13 cellular contexts compared by ENCODE assay signal in the genomic region with DNA sequence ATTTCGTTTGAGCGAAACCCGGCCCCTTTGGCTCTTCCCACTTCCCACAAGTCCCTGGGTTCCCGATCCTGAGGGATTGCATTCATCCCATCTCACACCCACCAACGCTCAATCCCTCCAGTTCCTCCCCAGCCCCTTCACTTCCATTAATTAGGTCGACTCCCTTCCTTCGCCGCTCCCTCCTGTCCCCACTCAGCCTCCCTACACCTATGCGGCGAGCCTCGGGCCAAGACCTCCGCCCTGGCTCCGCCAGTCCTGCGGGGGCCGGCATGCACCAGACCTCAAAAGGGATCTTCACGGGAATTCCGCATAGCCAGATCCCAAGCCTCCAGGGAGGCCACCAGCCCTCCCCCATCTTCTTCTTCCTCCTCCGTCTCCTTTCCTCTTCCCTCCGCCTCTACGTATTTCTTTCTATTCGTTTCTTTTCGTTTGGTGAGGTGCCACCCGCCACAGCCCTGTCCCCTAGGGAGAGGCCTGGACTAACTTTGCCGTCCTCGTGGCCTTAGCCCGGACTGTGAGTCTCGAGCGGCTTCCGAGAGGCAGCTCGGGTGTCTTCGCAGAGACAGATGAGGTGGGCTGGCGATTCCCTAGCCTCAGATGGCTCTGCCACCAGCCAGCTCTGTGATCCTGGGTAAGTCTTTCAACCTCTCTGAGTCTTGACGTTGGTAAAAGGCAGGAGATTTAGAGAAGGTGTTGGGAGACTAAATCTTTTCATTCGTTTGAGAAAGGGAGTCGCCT. TPM values are rescaled to one million over a fixed set of nuclear protein-coding genes. Genes with fewer than 3 reads are reported as not detected.
A peak's percentile ranks its signal among the peaks of the same experiment; 100 is the strongest.
DNase-seq lines count a peak whose midpoint lies in the region; ATAC-seq, FAIRE-seq and TF ChIP-seq lines count a peak whose summit lies in the region.
"Had no signal": no experiment of that assay in that cellular context is flagged by ENCODE, and none has a peak within 500 bp of the region (broad histone marks: within the 10 kb centered on the region; RNA-seq: fewer than 3 reads in every experiment).

No MANE protein-coding gene starts in this region.

- H3K36me3 ChIP-seq in CD8-positive, alpha-beta T cell (ENCODE audit: insufficient read depth, low read length), result no peaks in the 10 kb centered on the region
- H3K36me3 ChIP-seq: brain microvascular endothelial cell, heart left ventricle had no signal

- H3K4me3 ChIP-seq in CD8-positive, alpha-beta T cell (ENCODE audit: low read depth, low read length), result peak overlapping the region; percentile 9

- no peak for TF ChIP-seq POLR2A in H54 (IDR thresholded peaks at IDR 0.05; ENCODE audit: low read depth, low read length)

- TF ChIP-seq CTCF in CD8-positive, alpha-beta T cell (IDR thresholded peaks at IDR 0.05), result no peak
- no peak for TF ChIP-seq CTCF in D721Med (IDR thresholded peaks at IDR 0.05; ENCODE audit: insufficient read depth, missing control alignments)

- no peak for ATAC-seq in CD8-positive, alpha-beta T cell
- no peak for ATAC-seq in effector memory CD8-positive, alpha-beta T cell (replicated peaks)
- ATAC-seq in naive thymus-derived CD8-positive, alpha-beta T cell, result peak; percentile 23 to 32
- ATAC-seq: heart left ventricle had no signal

- intact Hi-C loops in CD8-positive, alpha-beta T cell (cut with DNase I, micrococcal nuclease), result no loop called here

- DNase-seq in CD8-positive, alpha-beta T cell, result no peak
- DNase-seq in SK-N-DZ (ENCODE audit: low spot score) (peak; percentile 41), D721Med (ENCODE audit: insufficient read length, low spot score) (no peak), H54 (ENCODE audit: insufficient read length, low spot score) (no peak), NCI-H1436 (lab: John Stamatoyannopoulos, UW) (no peak), amniotic stem cell (lab: John Stamatoyannopoulos, UW) (no peak)
- no peak for DNase-seq in effector memory CD8-positive, alpha-beta T cell
- no peak for DNase-seq in naive thymus-derived CD8-positive, alpha-beta T cell
- DNase-seq: AML-193, brain microvascular endothelial cell, HCEC 1CT, heart left ventricle, NCI-H1105 had no signal

- POLR2A ChIA-PET in CD8-positive, alpha-beta T cell (lab: Charles Lee), result no interaction called here
- POLR2A ChIA-PET in naive thymus-derived CD8-positive, alpha-beta T cell (lab: Charles Lee), result no interaction called here

- H3K27me3 ChIP-seq in CD8-positive, alpha-beta T cell (ENCODE audit: insufficient read depth, low read length), result peaks cover 61% of the 10 kb centered on the region

- no peak for FAIRE-seq in D721Med (lab: Jason Lieb, UNC)
- FAIRE-seq in H54 (lab: Jason Lieb, UNC), result no peak

- H3K27ac ChIP-seq in CD8-positive, alpha-beta T cell (ENCODE audit: low read depth, low read length), result no peak overlapping the region
- H3K27ac ChIP-seq: brain microvascular endothelial cell, heart left ventricle had no signal

- H3K4me3 Mint-ChIP-seq in CD8-positive, alpha-beta T cell, result peak overlapping the region; percentile 66
- peak overlapping the region; percentile 61 to 69 for H3K4me3 Mint-ChIP-seq in effector memory CD8-positive, alpha-beta T cell
- peak overlapping the region; percentile 27 to 87 (median 72) for H3K4me3 Mint-ChIP-seq in naive thymus-derived CD8-positive, alpha-beta T cell

- H3K27ac Mint-ChIP-seq in CD8-positive, alpha-beta T cell, result no peak overlapping the region
- peak overlapping the region in 1 of 2 donors; percentile 18 for H3K27ac Mint-ChIP-seq in effector memory CD8-positive, alpha-beta T cell
- H3K27ac Mint-ChIP-seq in naive thymus-derived CD8-positive, alpha-beta T cell, result peak overlapping the region in 2 of 10 donors; percentile 18 to 31

- H3K4me1 ChIP-seq in CD8-positive, alpha-beta T cell (ENCODE audit: insufficient read depth, low read length), result peaks cover 24% of the 10 kb centered on the region

- peaks cover 18% of the 10 kb centered on the region for H3K4me1 Mint-ChIP-seq in CD8-positive, alpha-beta T cell (ENCODE audit: low read depth)
- peaks cover 8 to 15% of the 10 kb centered on the region in 2 donors for H3K4me1 Mint-ChIP-seq in effector memory CD8-positive, alpha-beta T cell (ENCODE audit: low read depth in 2 of 2)
- H3K4me1 Mint-ChIP-seq in naive thymus-derived CD8-positive, alpha-beta T cell, result peaks cover 8 to 21% (median 13%) of the 10 kb centered on the region in 4 donors

- peaks cover 76% of the 10 kb centered on the region for H3K27me3 Mint-ChIP-seq in CD8-positive, alpha-beta T cell (ENCODE audit: low read depth)
- H3K27me3 Mint-ChIP-seq in effector memory CD8-positive, alpha-beta T cell, result peaks cover 79 to 92% of the 10 kb centered on the region in 2 donors
- peaks cover 42 to 87% (median 68%) of the 10 kb centered on the region in 5 donors for H3K27me3 Mint-ChIP-seq in naive thymus-derived CD8-positive, alpha-beta T cell

- H3K9me3 Mint-ChIP-seq in CD8-positive, alpha-beta T cell, result no peaks in the 10 kb centered on the region
- H3K9me3 Mint-ChIP-seq in effector memory CD8-positive, alpha-beta T cell, result no peaks in the 10 kb centered on the region
- no peaks in the 10 kb centered on the region for H3K9me3 Mint-ChIP-seq in naive thymus-derived CD8-positive, alpha-beta T cell

- no peaks in the 10 kb centered on the region for H3K9me3 ChIP-seq in CD8-positive, alpha-beta T cell (ENCODE audit: low read length)
- H3K9me3 ChIP-seq: heart left ventricle had no signal

- CTCF ChIA-PET in CD8-positive, alpha-beta T cell (lab: Charles Lee), result interaction anchor here (0.9 to 12.2 kb wide), 3 partner anchors 24 to 333 kb away, joined by 3 to 100 read pairs (median 3); no protein-coding TSS in a partner anchor

- no peaks in the 10 kb centered on the region for H3K36me3 Mint-ChIP-seq in CD8-positive, alpha-beta T cell
- H3K36me3 Mint-ChIP-seq in effector memory CD8-positive, alpha-beta T cell (ENCODE audit: insufficient read depth), result peaks cover 3% of the 10 kb centered on the region
- H3K36me3 Mint-ChIP-seq in naive thymus-derived CD8-positive, alpha-beta T cell, result peaks cover 0 to 2% (median 0%) of the 10 kb centered on the region in 3 donors

RNA-seq across cellular contexts. Expression of a gene that starts 8.0 kb away (rescaled TPM):
- not detected for total RNA-seq in CD8-positive, alpha-beta T cell
- not detected in 2 replicates for polyA plus RNA-seq in SK-N-DZ (2014; cell fraction: cytosol; rRNA removed)
- polyA plus RNA-seq in SK-N-DZ (2014; cell fraction: nucleus; rRNA removed), result not detected in 2 replicates
- total RNA-seq in naive thymus-derived CD8-positive, alpha-beta T cell, result not detected
- not detected for polyA plus RNA-seq in naive thymus-derived CD8-positive, alpha-beta T cell
- polyA plus RNA-seq: heart left ventricle had no signal

Comparison
In these comparisons a context has a peak if more than half of its experiments do, and no peak if none do; other contexts are left out.
1. ATAC-seq: peak in naive thymus-derived CD8-positive, alpha-beta T cell (2 of 2); none in CD8-positive, alpha-beta T cell (single experiment) and effector memory CD8-positive, alpha-beta T cell (single experiment).
2. Peak in every context shown above with its lines, with median percentiles within 50 percentile points of each other: H3K4me3 Mint-ChIP-seq.